12 cellular contexts compared by ENCODE assay signal in the genomic region with DNA sequence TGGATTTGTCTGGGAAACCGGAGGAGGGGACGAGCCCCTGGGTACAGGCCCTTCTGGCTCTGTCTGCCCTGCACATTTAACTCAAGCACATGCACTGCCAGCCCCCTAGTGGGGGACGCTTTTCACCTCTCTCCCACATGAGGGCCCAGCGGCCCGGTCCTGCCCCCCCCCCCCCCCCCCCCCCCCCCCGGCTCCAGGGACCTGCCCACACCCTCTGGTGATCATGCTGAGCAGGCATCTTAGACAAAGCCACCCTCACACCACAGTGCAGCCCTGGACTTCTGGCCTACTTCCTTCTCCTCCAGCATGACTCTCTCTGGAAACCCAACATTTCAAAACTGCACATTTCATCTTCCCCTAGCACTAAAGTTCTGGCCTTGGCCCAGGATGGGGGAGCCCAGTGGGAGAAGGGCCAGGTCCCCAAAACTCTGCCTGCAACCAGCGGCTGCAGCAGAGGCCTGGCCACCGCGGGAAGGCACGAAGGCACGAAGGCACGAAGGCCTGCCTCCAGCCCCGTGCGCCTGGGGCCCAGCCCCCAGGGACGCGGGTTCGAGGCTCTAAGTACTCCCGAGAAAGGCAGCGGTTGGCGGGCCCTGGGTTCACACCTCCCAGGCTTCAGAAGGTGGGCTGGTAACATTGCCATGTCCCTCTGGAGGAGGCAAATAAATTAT. TPM values are rescaled to one million over a fixed set of nuclear protein-coding genes. Genes with fewer than 3 reads are reported as not detected.
DNase-seq lines count a peak whose midpoint lies in the region; ATAC-seq, FAIRE-seq and TF ChIP-seq lines count a peak whose summit lies in the region.
"Had no signal": no experiment of that assay in that cellular context is flagged by ENCODE, and none has a peak within 500 bp of the region (broad histone marks: within the 10 kb centered on the region; RNA-seq: fewer than 3 reads in every experiment).

No MANE protein-coding gene starts in this region.

- TF ChIP-seq POLR2A in HepG2 (IDR thresholded peaks at IDR 0.05; ENCODE audit: insufficient read depth in 1 of 2, low read depth in 2 of 2, low read length in 2 of 2) (no peak), uterus (IDR thresholded peaks at IDR 0.05) (no peak), vagina (IDR thresholded peaks at IDR 0.05) (no peak)

- H3K4me1 ChIP-seq in HepG2 (ENCODE audit: insufficient read depth, low read length) (peaks cover 38% of the 10 kb centered on the region), uterus (peaks cover 0 to 4% of the 10 kb centered on the region in 2 donors), vagina (peaks cover 10% of the 10 kb centered on the region)

- no TSS peak for BruUV-seq in HepG2 (replicated peaks; lab: Mats Ljungman, UMichigan)

- H2AFZ ChIP-seq in HepG2 (ENCODE audit: low read length), result no peak overlapping the region

- no peaks in the 10 kb centered on the region for H3K36me3 ChIP-seq in HepG2 (replicated peaks in 1 of 2; ENCODE audit: control insufficient read depth in 1 of 2, insufficient read depth in 2 of 2, low read length in 2 of 2)
- H3K36me3 ChIP-seq in uterus, result no peaks in the 10 kb centered on the region
- H3K36me3 ChIP-seq in vagina, result peaks cover 0 to 3% of the 10 kb centered on the region in 2 donors

- no peaks in the 10 kb centered on the region for H4K20me1 ChIP-seq in HepG2 (ENCODE audit: insufficient read depth, low read length)

- peak; percentile 28 for ATAC-seq in HepG2
- no peak for ATAC-seq in HG02678 (IDR thresholded peaks at IDR 0.05; ENCODE audit: unreplicated experiment)

- FAIRE-seq in HepG2 (lab: Jason Lieb, UNC), result no peak
- FAIRE-seq: colon had no signal

- WGBS in HepG2 (ENCODE audit: low lambda C conversion rate), result 77% methylated on average over 18 of the region's 20 CpGs

- DNase-seq in activated effector memory CD4-positive, alpha-beta T cell treated with anti-CD3 and anti-CD28 coated beads, Interleukin-2, amount 50 U/mL, for 16 hours, result peak; percentile 54
- DNase-seq in activated effector memory CD4-positive, alpha-beta T cell treated with Interleukin-2 at 50 U/mL for 16 hours, result no peak
- DNase-seq in astrocyte of the spinal cord (ENCODE audit: low read depth, low spot score) (no peak), HepG2 (ENCODE audit: low spot score) (peak; percentile 41), uterus (peak; percentile 16 to 21), cerebellar cortex (ENCODE audit: low spot score) (no peak), vagina (ENCODE audit: extremely low spot score in 2 of 2) (no peak)
- DNase-seq: CD4-positive, CD25-positive, alpha-beta regulatory T cell; Kasumi-1; OCI-M1 had no signal

- no peak overlapping the region for H3K9ac ChIP-seq in HepG2 (ENCODE audit: insufficient read depth, low read depth, low read length)

- in situ Hi-C loops in astrocyte of the spinal cord (cut with HindIII; ENCODE audit: low sequenced_read_pairs), result no loop called here
- in situ Hi-C loops in HepG2 (cut with HindIII; ENCODE audit: extremely low pct_ligation_motif_present, low pct_unique_long_range_greater_than_20kb), result no loop called here

- H3K27ac ChIP-seq in HepG2 (ENCODE audit: extremely low read length, insufficient read depth, low read length) (no peak overlapping the region), uterus (no peak overlapping the region), vagina (no peak overlapping the region)

- H3K79me2 ChIP-seq in HepG2 (ENCODE audit: insufficient read depth, low read length), result no peaks in the 10 kb centered on the region

- H3K9me3 ChIP-seq in HepG2 (ENCODE audit: low read length) (no peaks in the 10 kb centered on the region), uterus (no peaks in the 10 kb centered on the region), vagina (no peaks in the 10 kb centered on the region)

- CTCF ChIA-PET in HepG2 (lab: Yijun Ruan, JAX; ENCODE audit: low intra/inter-chr PET ratio, low total read pairs), result no interaction called here

- intact Hi-C loops in HepG2 (cut with micrococcal nuclease; ENCODE audit: unreplicated experiment), result loop anchor here (5.0 kb wide), 1 partner anchor 76 kb away; no protein-coding TSS in a partner anchor
- intact Hi-C loops in uterus (cut with DNase I; ENCODE audit: low total_unique reads), result no loop called here
- intact Hi-C loops in vagina (cut with DNase I), result no loop called here

- H3K4me2 ChIP-seq in HepG2 (ENCODE audit: low read depth, low read length), result no peak overlapping the region

- TF ChIP-seq RAD21 in HepG2 (CRISPR knock-in tag; IDR thresholded peaks at IDR 0.05), result no peak

- H3K27me3 ChIP-seq in HepG2 (ENCODE audit: control insufficient read depth in 1 of 2, insufficient read depth in 2 of 2, low read length in 2 of 2), result no peaks in the 10 kb centered on the region; a peak in 1 of 5 replicates
- H3K27me3 ChIP-seq in uterus, result no peaks in the 10 kb centered on the region
- H3K27me3 ChIP-seq in vagina, result no peaks in the 10 kb centered on the region

- TF ChIP-seq EP300 in HepG2 (IDR thresholded peaks at IDR 0.05; ENCODE audit: low read depth in 2 of 2, low read length in 2 of 2) (no peak), HepG2 (CRISPR knock-in tag; IDR thresholded peaks at IDR 0.05; ENCODE audit: borderline replicate concordance) (no peak)

- H3K4me3 ChIP-seq in astrocyte of the spinal cord (ENCODE audit: low read depth, low read length) (no peak overlapping the region), HepG2 (replicated peaks in 1 of 3; ENCODE audit: insufficient read depth in 1 of 3, low read depth in 2 of 3, low read length in 3 of 3) (no peak overlapping the region), uterus (no peak overlapping the region), vagina (no peak overlapping the region)

- TF ChIP-seq CTCF in astrocyte of the spinal cord (IDR thresholded peaks at IDR 0.05; ENCODE audit: low read depth, low read length) (peak; percentile 7), HepG2 (CRISPR knock-in tag; IDR thresholded peaks at IDR 0.05) (peak; percentile 40), uterus (IDR thresholded peaks at IDR 0.05) (peak in 1 of 4 experiments; percentile 13), vagina (IDR thresholded peaks at IDR 0.05) (no peak)

- POLR2A ChIA-PET in HepG2 (lab: Yijun Ruan, JAX), result no interaction called here

TF ChIP-seq in HepG2, 621 proteins besides CTCF, POLR2A, EP300 and RAD21 (continues in another document):
- peak; percentile 40 for TF ChIP-seq AGO2 (optimal IDR thresholded peaks at IDR 0.05; ENCODE audit: low read depth, low read length)
- TF ChIP-seq MAFF (IDR thresholded peaks at IDR 0.05; ENCODE audit: low read depth, low read length), result peak; percentile 8; the same call in 1 of the 2 replicates
- peak; percentile 42 for TF ChIP-seq STAG1 (CRISPR knock-in tag; IDR thresholded peaks at IDR 0.05)

RNA-seq across cellular contexts. Expression of a gene that starts 14.1 kb away (rescaled TPM):
- total RNA-seq in HepG2 (2016; rRNA removed; fragmentation: Illumina TruSeq; extraction: Trizol), result 5.4 and 7.8 TPM in 2 replicates
- total RNA-seq in HepG2 (2016; cell fraction: cytosol; rRNA removed; fragmentation: Illumina TruSeq; extraction: Trizol; ENCODE audit: low read depth), result 1.1 and 1.4 TPM in 2 replicates
- total RNA-seq in HepG2 (2016; cell fraction: insoluble cytoplasmic fraction; rRNA removed; fragmentation: Illumina TruSeq; extraction: Trizol), result 5.0 and 8.2 TPM in 2 replicates
- total RNA-seq in HepG2 (2016; cell fraction: membrane; rRNA removed; fragmentation: Illumina TruSeq; extraction: Trizol), result 3.1 and 3.8 TPM in 2 replicates
- 6.2 and 8.6 TPM in 2 replicates for total RNA-seq in HepG2 (2016; cell fraction: nucleus; rRNA removed; fragmentation: Illumina TruSeq; extraction: Trizol)
- polyA plus RNA-seq in HepG2 (2011; rRNA removed), result 5.3 and 7.1 TPM in 2 replicates
- 3.5 and 8.6 TPM in 2 replicates for polyA plus RNA-seq in HepG2 (2011; cell fraction: cytosol; rRNA removed)
- polyA plus RNA-seq in HepG2 (2011; cell fraction: nucleus; rRNA removed), result 10.1 and 15.9 TPM in 2 replicates
- 3.1 and 3.5 TPM in 2 replicates for polyA plus RNA-seq in HepG2 (2012)
- 0.46 and 0.59 TPM in 2 replicates for polyA plus RNA-seq in HepG2 (2016; cell fraction: cytosol; fragmentation: Illumina TruSeq; extraction: Trizol; ENCODE audit: low read depth)
- polyA plus RNA-seq in HepG2 (2016; cell fraction: insoluble cytoplasmic fraction; fragmentation: Illumina TruSeq; extraction: Trizol; ENCODE audit: low read depth), result 5.6 and 7.2 TPM in 2 replicates
- 1.9 and 2.3 TPM in 2 replicates for polyA plus RNA-seq in HepG2 (2016; cell fraction: membrane; fragmentation: Illumina TruSeq; extraction: Trizol; ENCODE audit: low read depth)
- polyA plus RNA-seq in HepG2 (2016; cell fraction: nucleus; fragmentation: Illumina TruSeq; extraction: Trizol; ENCODE audit: insufficient read depth, low read depth), result 11.1 and 14.2 TPM in 2 replicates
- 0.09 and 16.6 TPM in 2 replicates for polyA minus RNA-seq in HepG2 (2011; rRNA and poly(A)+ RNA removed; ENCODE audit: low replicate concordance)
- polyA minus RNA-seq in HepG2 (2011; cell fraction: cytosol; rRNA and poly(A)+ RNA removed), result 3.5 and 3.9 TPM in 2 replicates
- 9.2 and 10.2 TPM in 2 replicates for polyA minus RNA-seq in HepG2 (2011; cell fraction: nucleus; rRNA and poly(A)+ RNA removed)
- total RNA-seq in uterus, result 10 to 100 TPM in 3 of 4 donors, 1 to 10 TPM in 1; 1.9 to 23.4 (median 18.2) TPM
- 25.3 TPM for total RNA-seq in vagina
- total RNA-seq: CD4-positive, CD25-positive, alpha-beta regulatory T cell had no signal
- polyA plus RNA-seq: CD4-positive, CD25-positive, alpha-beta regulatory T cell had no signal

RNA-seq across cellular contexts. Expression of a gene that starts 51.6 kb away (rescaled TPM):
- 0.36 TPM in 1 of 2 replicates, not detected in the other for total RNA-seq in HepG2 (2016; rRNA removed; fragmentation: Illumina TruSeq; extraction: Trizol)
- not detected in 2 replicates for total RNA-seq in HepG2 (2016; cell fraction: cytosol; rRNA removed; fragmentation: Illumina TruSeq; extraction: Trizol; ENCODE audit: low read depth)
- 0.43 TPM in 1 of 2 replicates, not detected in the other for total RNA-seq in HepG2 (2016; cell fraction: insoluble cytoplasmic fraction; rRNA removed; fragmentation: Illumina TruSeq; extraction: Trizol)
- not detected in 2 replicates for total RNA-seq in HepG2 (2016; cell fraction: membrane; rRNA removed; fragmentation: Illumina TruSeq; extraction: Trizol)
- not detected in 2 replicates for total RNA-seq in HepG2 (2016; cell fraction: nucleus; rRNA removed; fragmentation: Illumina TruSeq; extraction: Trizol)
- 0.32 and 0.63 TPM in 2 replicates for polyA plus RNA-seq in HepG2 (2011; rRNA removed)
- 0.58 and 0.59 TPM in 2 replicates for polyA plus RNA-seq in HepG2 (2011; cell fraction: cytosol; rRNA removed)
- 0.42 and 0.63 TPM in 2 replicates for polyA plus RNA-seq in HepG2 (2011; cell fraction: nucleus; rRNA removed)
- polyA plus RNA-seq in HepG2 (2012), result 0.09 and 1.1 TPM in 2 replicates
- polyA plus RNA-seq in HepG2 (2016; cell fraction: cytosol; fragmentation: Illumina TruSeq; extraction: Trizol; ENCODE audit: low read depth), result not detected in 2 replicates
- polyA plus RNA-seq in HepG2 (2016; cell fraction: insoluble cytoplasmic fraction; fragmentation: Illumina TruSeq; extraction: Trizol; ENCODE audit: low read depth), result 0.30 TPM in 1 of 2 replicates, not detected in the other
- not detected in 2 replicates for polyA plus RNA-seq in HepG2 (2016; cell fraction: membrane; fragmentation: Illumina TruSeq; extraction: Trizol; ENCODE audit: low read depth)
- not detected in 2 replicates for polyA plus RNA-seq in HepG2 (2016; cell fraction: nucleus; fragmentation: Illumina TruSeq; extraction: Trizol; ENCODE audit: insufficient read depth, low read depth)
- polyA minus RNA-seq in HepG2 (2011; rRNA and poly(A)+ RNA removed; ENCODE audit: low replicate concordance), result 0.12 TPM in 1 of 2 replicates, not detected in the other
- polyA minus RNA-seq in HepG2 (2011; cell fraction: cytosol; rRNA and poly(A)+ RNA removed), result 1.1 TPM in 1 of 2 replicates, not detected in the other
- not detected in 2 replicates for polyA minus RNA-seq in HepG2 (2011; cell fraction: nucleus; rRNA and poly(A)+ RNA removed)
- 1 to 10 TPM in 1 of 4 donors, under 1 TPM in 1, not detected in 2; 0.98 to 2.8 TPM for total RNA-seq in uterus
- total RNA-seq in vagina, result not detected
- total RNA-seq: CD4-positive, CD25-positive, alpha-beta regulatory T cell had no signal
- polyA plus RNA-seq: CD4-positive, CD25-positive, alpha-beta regulatory T cell had no signal

Comparison
In these comparisons a context has a peak if more than half of its experiments do, and no peak if none do; other contexts are left out.
1. DNase-seq: peak in activated effector memory CD4-positive, alpha-beta T cell treated with anti-CD3 and anti-CD28 coated beads, Interleukin-2, amount 50 U/mL, for 16 hours (single experiment), HepG2 (single experiment) and uterus (2 of 2); none in activated effector memory CD4-positive, alpha-beta T cell treated with Interleukin-2 at 50 U/mL for 16 hours (single experiment), astrocyte of the spinal cord (single experiment), cerebellar cortex (single experiment) and vagina (0 of 2).
2. CTCF ChIP-seq: peak in astrocyte of the spinal cord (single experiment) and HepG2 (single experiment); none in vagina (0 of 3).